Comparison of ENCODE assay signal across 10 cellular contexts in genomic region chr2:101733257-101733993, GRCh38. TPM values are rescaled to one million over a fixed set of nuclear protein-coding genes. Genes with fewer than 3 reads are reported as not detected.
A peak's percentile ranks its signal among the peaks of the same experiment; 100 is the strongest.
DNase-seq lines count a peak whose midpoint lies in the region; TF ChIP-seq lines count a peak whose summit lies in the region.
"Had no signal": no experiment of that assay in that cellular context is flagged by ENCODE, and none has a peak within 500 bp of the region (broad histone marks: within the 10 kb centered on the region; RNA-seq: fewer than 3 reads in every experiment).

No MANE protein-coding gene starts in this region.

- POLR2A ChIA-PET in activated CD4-positive, alpha-beta T cell treated with anti-CD3 and anti-CD28 coated beads, Interleukin-2, amount 10 ng/mL, durations not matched to agents 7 days and 5 days (lab: Charles Lee) = no interaction called here

- TF ChIP-seq CTCF in KMS-11 (conservative IDR thresholded peaks at IDR 0.05; ENCODE audit: low read depth, low read length) (no peak), nephron (IDR thresholded peaks at IDR 0.05; ENCODE audit: unreplicated experiment in 3 of 3) (no peak)

- H3K27me3 Mint-ChIP-seq in dendritic cell treated with granulocyte-macrophage colony-stimulating factor and Interleukin-4, amounts not matched to agents 40 ng/mL and 50 ng/mL, for 4 days = no peaks in the 10 kb centered on the region
- no peaks in the 10 kb centered on the region for H3K27me3 Mint-ChIP-seq in nephron (ENCODE audit: low read depth)
- no peaks in the 10 kb centered on the region for H3K27me3 Mint-ChIP-seq in activated CD4-positive, alpha-beta T cell treated with anti-CD3 and anti-CD28 coated beads, Interleukin-2, amount 10 ng/mL, durations not matched to agents 7 days and 5 days

- peaks cover 82 to 100% (median 99%) of the 10 kb centered on the region in 11 experiments for H4K20me1 ChIP-seq in BLaER1 treated with 17β-estradiol and CSF1 and Interleukin-3, amounts not matched to agents 10 nM and 100 nM
- H4K20me1 ChIP-seq in KMS-11 (ENCODE audit: insufficient read depth) = no peaks in the 10 kb centered on the region

- peaks cover 35% of the 10 kb centered on the region; the same call in 1 of the 2 replicates for H3K79me2 ChIP-seq in KMS-11 (ENCODE audit: insufficient read depth, low read depth)

- no peaks in the 10 kb centered on the region; a peak in 1 of 22 replicates for H3K9me3 ChIP-seq in BLaER1 treated with 17β-estradiol and CSF1 and Interleukin-3, amounts not matched to agents 10 nM and 100 nM (replicated peaks in 1 of 11)

- DNase-seq in NK-92 (lab: John Stamatoyannopoulos, UW; ENCODE audit: unreplicated experiment) (no peak), NCI-H1694 treated with DMSO at 0.1 percent for 48 hours (lab: John Stamatoyannopoulos, UW) (no peak)
- DNase-seq in stimulated activated CD4-positive, alpha-beta T cell treated with anti-CD3 and anti-CD28 coated beads, Interleukin-2, amount 100 ng/mL, for 24 hours = no peak
- no peak for DNase-seq in activated CD4-positive, alpha-beta T cell treated with anti-CD3 and anti-CD28 coated beads, Interleukin-2, amount 10 ng/mL, durations not matched to agents 7 days and 5 days
- DNase-seq: NCI-H774 had no signal

- H3K27ac ChIP-seq in BLaER1 treated with 17β-estradiol and CSF1 and Interleukin-3, amounts not matched to agents 10 nM and 100 nM = peak overlapping the region in 5 of 11 experiments; percentile 4 to 24 (median 22); a peak in 1 of 22 replicates
- H3K27ac ChIP-seq in KMS-11 = peak overlapping the region; percentile 37; the same call in 1 of the 2 replicates

- H2AFZ ChIP-seq in KMS-11 (ENCODE audit: low read depth) = no peak overlapping the region

- CTCF ChIA-PET in activated CD4-positive, alpha-beta T cell treated with anti-CD3 and anti-CD28 coated beads, Interleukin-2, amount 10 ng/mL, durations not matched to agents 7 days and 5 days (lab: Charles Lee) = interaction anchor here (1.2 to 3.5 kb wide), 3 partner anchors 15 to 40 kb away, joined by 4 to 16 read pairs (median 5); no protein-coding TSS in a partner anchor

- H3K27ac Mint-ChIP-seq in dendritic cell treated with granulocyte-macrophage colony-stimulating factor and Interleukin-4, amounts not matched to agents 40 ng/mL and 50 ng/mL, for 4 days = peak overlapping the region; percentile 2
- peak overlapping the region in 2 of 3 experiments; percentile 0 to 35 for H3K27ac Mint-ChIP-seq in nephron
- H3K27ac Mint-ChIP-seq in activated CD4-positive, alpha-beta T cell treated with anti-CD3 and anti-CD28 coated beads, Interleukin-2, amount 10 ng/mL, durations not matched to agents 7 days and 5 days = no peak overlapping the region
- H3K27ac Mint-ChIP-seq: mesothelial cell of epicardium had no signal

- H3K36me3 ChIP-seq in BLaER1 treated with 17β-estradiol and CSF1 and Interleukin-3, amounts not matched to agents 10 nM and 100 nM = peaks cover 0 to 38% (median 17%) of the 10 kb centered on the region in 11 experiments; a peak in 13 of 22 replicates
- no peaks in the 10 kb centered on the region for H3K36me3 ChIP-seq in KMS-11 (ENCODE audit: insufficient read depth)

- no peak overlapping the region for H3K4me3 Mint-ChIP-seq in dendritic cell treated with granulocyte-macrophage colony-stimulating factor and Interleukin-4, amounts not matched to agents 40 ng/mL and 50 ng/mL, for 4 days
- no peak overlapping the region for H3K4me3 Mint-ChIP-seq in nephron
- no peak overlapping the region for H3K4me3 Mint-ChIP-seq in activated CD4-positive, alpha-beta T cell treated with anti-CD3 and anti-CD28 coated beads, Interleukin-2, amount 10 ng/mL, durations not matched to agents 7 days and 5 days
- H3K4me3 Mint-ChIP-seq: mesothelial cell of epicardium had no signal

- H3K9ac ChIP-seq in BLaER1 treated with 17β-estradiol and CSF1 and Interleukin-3, amounts not matched to agents 10 nM and 100 nM = no peak overlapping the region; a peak in 1 of 22 replicates
- H3K9ac ChIP-seq in KMS-11 = no peak overlapping the region

- peaks cover 41 to 99% (median 79%) of the 10 kb centered on the region in 10 experiments for H3K4me1 ChIP-seq in BLaER1 treated with 17β-estradiol and CSF1 and Interleukin-3, amounts not matched to agents 10 nM and 100 nM
- H3K4me1 ChIP-seq in KMS-11 (ENCODE audit: low read depth, poor library complexity, severe bottlenecking) = peaks cover 61% of the 10 kb centered on the region

- intact Hi-C loops in dendritic cell treated with granulocyte-macrophage colony-stimulating factor and Interleukin-4, amounts not matched to agents 40 ng/mL and 50 ng/mL, for 4 days (cut with micrococcal nuclease) = no loop called here

- no peaks in the 10 kb centered on the region for H3K9me3 Mint-ChIP-seq in dendritic cell treated with granulocyte-macrophage colony-stimulating factor and Interleukin-4, amounts not matched to agents 40 ng/mL and 50 ng/mL, for 4 days
- no peaks in the 10 kb centered on the region for H3K9me3 Mint-ChIP-seq in nephron
- no peaks in the 10 kb centered on the region for H3K9me3 Mint-ChIP-seq in activated CD4-positive, alpha-beta T cell treated with anti-CD3 and anti-CD28 coated beads, Interleukin-2, amount 10 ng/mL, durations not matched to agents 7 days and 5 days
- H3K9me3 Mint-ChIP-seq: mesothelial cell of epicardium had no signal

- no peaks in the 10 kb centered on the region for H3K27me3 ChIP-seq in BLaER1 treated with 17β-estradiol and CSF1 and Interleukin-3, amounts not matched to agents 10 nM and 100 nM
- no peaks in the 10 kb centered on the region for H3K27me3 ChIP-seq in KMS-11 (ENCODE audit: insufficient read depth, low read depth)

- H3K4me1 Mint-ChIP-seq in dendritic cell treated with granulocyte-macrophage colony-stimulating factor and Interleukin-4, amounts not matched to agents 40 ng/mL and 50 ng/mL, for 4 days (ENCODE audit: low read depth) = peaks cover 78% of the 10 kb centered on the region
- peaks cover 76% of the 10 kb centered on the region for H3K4me1 Mint-ChIP-seq in nephron
- peaks cover 80% of the 10 kb centered on the region for H3K4me1 Mint-ChIP-seq in activated CD4-positive, alpha-beta T cell treated with anti-CD3 and anti-CD28 coated beads, Interleukin-2, amount 10 ng/mL, durations not matched to agents 7 days and 5 days

- H3K4me3 ChIP-seq in BLaER1 treated with 17β-estradiol and CSF1 and Interleukin-3, amounts not matched to agents 10 nM and 100 nM = no peak overlapping the region
- H3K4me3 ChIP-seq in KMS-11 (IDR thresholded peaks at IDR 0.05; ENCODE audit: insufficient read depth, low read depth, low read length) = no peak overlapping the region

- no peaks in the 10 kb centered on the region for H3K36me3 Mint-ChIP-seq in dendritic cell treated with granulocyte-macrophage colony-stimulating factor and Interleukin-4, amounts not matched to agents 40 ng/mL and 50 ng/mL, for 4 days (ENCODE audit: low read depth)
- peaks cover 5% of the 10 kb centered on the region for H3K36me3 Mint-ChIP-seq in nephron (ENCODE audit: low read depth)
- H3K36me3 Mint-ChIP-seq in activated CD4-positive, alpha-beta T cell treated with anti-CD3 and anti-CD28 coated beads, Interleukin-2, amount 10 ng/mL, durations not matched to agents 7 days and 5 days (ENCODE audit: low read depth) = peaks cover 9% of the 10 kb centered on the region
- H3K36me3 Mint-ChIP-seq: mesothelial cell of epicardium had no signal

- H3K4me2 ChIP-seq in BLaER1 treated with 17β-estradiol and CSF1 and Interleukin-3, amounts not matched to agents 10 nM and 100 nM = peak overlapping the region in 8 of 11 experiments; percentile 8 to 70 (median 26); a peak in 16 of 22 replicates
- peak overlapping the region; percentile 67 for H3K4me2 ChIP-seq in KMS-11

RNA-seq across cellular contexts. Expression of gene MAP4K4, which starts 35.9 kb away (rescaled TPM):
- total RNA-seq in activated CD4-positive, alpha-beta T cell treated with anti-CD3 and anti-CD28 coated beads, Interleukin-2, amount 10 ng/mL, durations not matched to agents 7 days and 5 days = 100 to 1,000 TPM; 129 to 142 TPM
